8 cellular contexts compared by ENCODE assay signal in genomic region chr2:130371723-130372054, GRCh38. TPM values are rescaled to one million over a fixed set of nuclear protein-coding genes. Genes with fewer than 3 reads are reported as not detected.
A peak's percentile ranks its signal among the peaks of the same experiment; 100 is the strongest.
DNase-seq lines count a peak whose midpoint lies in the region; ATAC-seq and TF ChIP-seq lines count a peak whose summit lies in the region.

No MANE protein-coding gene starts in this region.

- no peak overlapping the region for H3K4me3 ChIP-seq in KMS-11 (IDR thresholded peaks at IDR 0.05; ENCODE audit: insufficient read depth, low read depth, low read length)

- no peaks in the 10 kb centered on the region for H3K27me3 Mint-ChIP-seq in activated naive CD8-positive, alpha-beta T cell treated with anti-CD3 and anti-CD28 coated beads, Interleukin-2, amount 50 U/mL, for 24 hours
- peaks cover 0 to 11% (median 10%) of the 10 kb centered on the region in 3 donors for H3K27me3 Mint-ChIP-seq in immature natural killer cell (ENCODE audit: low read depth in 3 of 3)
- no peaks in the 10 kb centered on the region for H3K27me3 Mint-ChIP-seq in stimulated activated naive CD8-positive, alpha-beta T cell treated with anti-CD3 and anti-CD28 coated beads, Interleukin-15, amount 100 ng/mL, for 72 hours

- H3K4me2 ChIP-seq in KMS-11: peak overlapping the region; percentile 88

- H2AFZ ChIP-seq in KMS-11 (ENCODE audit: low read depth): peak overlapping the region; percentile 78

- H3K36me3 Mint-ChIP-seq in activated naive CD8-positive, alpha-beta T cell treated with anti-CD3 and anti-CD28 coated beads, Interleukin-2, amount 50 U/mL, for 24 hours (ENCODE audit: low read depth): peaks cover 38% of the 10 kb centered on the region
- H3K36me3 Mint-ChIP-seq in immature natural killer cell: peaks cover 26 to 29% (median 27%) of the 10 kb centered on the region in 3 donors

- H3K9me3 Mint-ChIP-seq in activated naive CD8-positive, alpha-beta T cell treated with anti-CD3 and anti-CD28 coated beads, Interleukin-2, amount 50 U/mL, for 24 hours: peaks cover 5% of the 10 kb centered on the region
- H3K9me3 Mint-ChIP-seq in immature natural killer cell: no peaks in the 10 kb centered on the region
- no peaks in the 10 kb centered on the region for H3K9me3 Mint-ChIP-seq in stimulated activated naive CD8-positive, alpha-beta T cell treated with anti-CD3 and anti-CD28 coated beads, Interleukin-15, amount 100 ng/mL, for 72 hours

- peak overlapping the region; percentile 99 for H3K27ac Mint-ChIP-seq in activated naive CD8-positive, alpha-beta T cell treated with anti-CD3 and anti-CD28 coated beads, Interleukin-2, amount 50 U/mL, for 24 hours
- H3K27ac Mint-ChIP-seq in immature natural killer cell: peak overlapping the region; percentile 92 to 99 (median 98)
- peak overlapping the region; percentile 96 to 98 for H3K27ac Mint-ChIP-seq in stimulated activated naive CD8-positive, alpha-beta T cell treated with anti-CD3 and anti-CD28 coated beads, Interleukin-15, amount 100 ng/mL, for 72 hours

- no peak for TF ChIP-seq CTCF in KMS-11 (conservative IDR thresholded peaks at IDR 0.05; ENCODE audit: low read depth, low read length)

- H3K4me1 ChIP-seq in KMS-11 (ENCODE audit: low read depth, poor library complexity, severe bottlenecking): peaks cover 43% of the 10 kb centered on the region

- peak overlapping the region; percentile 88 for H3K9ac ChIP-seq in KMS-11

- H3K27ac ChIP-seq in KMS-11: peak overlapping the region; percentile 72

- peaks cover 58% of the 10 kb centered on the region for H3K4me1 Mint-ChIP-seq in activated naive CD8-positive, alpha-beta T cell treated with anti-CD3 and anti-CD28 coated beads, Interleukin-2, amount 50 U/mL, for 24 hours
- peaks cover 62 to 66% of the 10 kb centered on the region in 2 donors for H3K4me1 Mint-ChIP-seq in immature natural killer cell
- H3K4me1 Mint-ChIP-seq in stimulated activated naive CD8-positive, alpha-beta T cell treated with anti-CD3 and anti-CD28 coated beads, Interleukin-15, amount 100 ng/mL, for 72 hours: peaks cover 63% of the 10 kb centered on the region

- DNase-seq in COLO668 (lab: John Stamatoyannopoulos, UW; ENCODE audit: unreplicated experiment) (peak; percentile 56), immature natural killer cell (no peak), SK-N-DZ (ENCODE audit: low spot score) (no peak), NCI-H526 treated with DMSO at 0.1 percent for 48 hours (lab: John Stamatoyannopoulos, UW) (no peak)
- DNase-seq in activated naive CD8-positive, alpha-beta T cell treated with anti-CD3 and anti-CD28 coated beads, Interleukin-2, amount 50 U/mL, for 24 hours: no peak
- DNase-seq in stimulated activated naive CD8-positive, alpha-beta T cell treated with anti-CD3 and anti-CD28 coated beads, Interleukin-15, amount 100 ng/mL, for 72 hours: no peak

- H3K79me2 ChIP-seq in KMS-11 (ENCODE audit: insufficient read depth, low read depth): peaks cover 25% of the 10 kb centered on the region; the same call in 1 of the 2 replicates

- ATAC-seq in GM21360 (IDR thresholded peaks at IDR 0.05; ENCODE audit: unreplicated experiment): peak; percentile 22
- peak; percentile 2 for ATAC-seq in activated naive CD8-positive, alpha-beta T cell treated with anti-CD3 and anti-CD28 coated beads, Interleukin-2, amount 50 U/mL, for 24 hours
- no peak for ATAC-seq in stimulated activated naive CD8-positive, alpha-beta T cell treated with anti-CD3 and anti-CD28 coated beads, Interleukin-15, amount 100 ng/mL, for 72 hours

- no peaks in the 10 kb centered on the region for H3K36me3 ChIP-seq in KMS-11 (ENCODE audit: insufficient read depth)

- no peaks in the 10 kb centered on the region for H4K20me1 ChIP-seq in KMS-11 (ENCODE audit: insufficient read depth)

- peak overlapping the region; percentile 92 for H3K4me3 Mint-ChIP-seq in activated naive CD8-positive, alpha-beta T cell treated with anti-CD3 and anti-CD28 coated beads, Interleukin-2, amount 50 U/mL, for 24 hours
- H3K4me3 Mint-ChIP-seq in immature natural killer cell: peak overlapping the region; percentile 95 to 99 (median 97)
- H3K4me3 Mint-ChIP-seq in stimulated activated naive CD8-positive, alpha-beta T cell treated with anti-CD3 and anti-CD28 coated beads, Interleukin-15, amount 100 ng/mL, for 72 hours: peak overlapping the region; percentile 93 to 96

- H3K27me3 ChIP-seq in KMS-11 (ENCODE audit: insufficient read depth, low read depth): no peaks in the 10 kb centered on the region

RNA-seq across cellular contexts. Expression of gene PTPN18, which starts 15.8 kb away (rescaled TPM):
- polyA plus RNA-seq in immature natural killer cell: 100 to 1,000 TPM in 1 of 3 donors, 10 to 100 TPM in 2; 89.4 to 190 (median 91.1) TPM
- 11.8 and 12.5 TPM in 2 replicates for polyA plus RNA-seq in SK-N-DZ (2014; cell fraction: cytosol; rRNA removed)
- polyA plus RNA-seq in SK-N-DZ (2014; cell fraction: nucleus; rRNA removed): 15.3 and 46.9 TPM in 2 replicates

RNA-seq across cellular contexts. Expression of gene IMP4, which starts 29.0 kb away (rescaled TPM):
- polyA plus RNA-seq in immature natural killer cell: 100 to 1,000 TPM in 1 of 3 donors, 10 to 100 TPM in 2; 45.3 to 103 (median 84.7) TPM
- 94.4 and 107 TPM in 2 replicates for polyA plus RNA-seq in SK-N-DZ (2014; cell fraction: cytosol; rRNA removed)
- 191 and 217 TPM in 2 replicates for polyA plus RNA-seq in SK-N-DZ (2014; cell fraction: nucleus; rRNA removed)
